Comparison of ENCODE assay signal across 13 cellular contexts in genomic region chr18:2590303-2590702, GRCh38. TPM values are rescaled to one million over a fixed set of nuclear protein-coding genes. Genes with fewer than 3 reads are reported as not detected.
DNase-seq lines count a peak whose midpoint lies in the region; ATAC-seq and TF ChIP-seq lines count a peak whose summit lies in the region.
"Had no signal": no experiment of that assay in that cellular context is flagged by ENCODE, and none has a peak within 500 bp of the region (broad histone marks: within the 10 kb centered on the region; RNA-seq: fewer than 3 reads in every experiment).

No MANE protein-coding gene starts in this region.

- H3K4me1 Mint-ChIP-seq in activated CD4-positive, alpha-beta T cell treated with anti-CD3 and anti-CD28 coated beads for 36 hours: peaks cover 48% of the 10 kb centered on the region
- H3K4me1 Mint-ChIP-seq in T-cell: peaks cover 53 to 60% (median 54%) of the 10 kb centered on the region in 3 donors
- peaks cover 9% of the 10 kb centered on the region for H3K4me1 Mint-ChIP-seq in glutamatergic neuron (ENCODE audit: low read depth, unreplicated experiment)
- peaks cover 18% of the 10 kb centered on the region for H3K4me1 Mint-ChIP-seq in stimulated activated effector memory CD8-positive, alpha-beta T cell treated with anti-CD3 and anti-CD28 coated beads, Interleukin-12 subunit alpha, Interleukin-12 subunit beta, amount 100 ng/mL, for 72 hours

- H3K27ac Mint-ChIP-seq in activated CD4-positive, alpha-beta T cell treated with anti-CD3 and anti-CD28 coated beads for 36 hours: peak overlapping the region; percentile 88
- H3K27ac Mint-ChIP-seq in T-cell (peak overlapping the region; percentile 94 to 96), glutamatergic neuron (ENCODE audit: unreplicated experiment) (peak overlapping the region; percentile 78)
- H3K27ac Mint-ChIP-seq in stimulated activated effector memory CD8-positive, alpha-beta T cell treated with anti-CD3 and anti-CD28 coated beads, Interleukin-12 subunit alpha, Interleukin-12 subunit beta, amount 100 ng/mL, for 72 hours: peak overlapping the region; percentile 84

- H3K27ac ChIP-seq in caudate nucleus (ENCODE audit: low read depth, low read length): no peak overlapping the region
- H3K27ac ChIP-seq: sigmoid colon, suprapubic skin had no signal

- no peak for ATAC-seq in activated CD4-positive, alpha-beta T cell treated with anti-CD3 and anti-CD28 coated beads for 36 hours
- ATAC-seq in T-cell (replicated peaks in 1 of 4) (peak; percentile 12 to 60 (median 41)), HG03521 (IDR thresholded peaks at IDR 0.05; ENCODE audit: unreplicated experiment) (no peak)
- no peak for ATAC-seq in stimulated activated effector memory CD8-positive, alpha-beta T cell treated with anti-CD3 and anti-CD28 coated beads, Interleukin-12 subunit alpha, Interleukin-12 subunit beta, amount 100 ng/mL, for 72 hours
- ATAC-seq: gastroesophageal sphincter had no signal

- peaks cover 71% of the 10 kb centered on the region for H3K36me3 Mint-ChIP-seq in activated CD4-positive, alpha-beta T cell treated with anti-CD3 and anti-CD28 coated beads for 36 hours (ENCODE audit: low read depth)
- peaks cover 3% of the 10 kb centered on the region for H3K36me3 Mint-ChIP-seq in T-cell
- H3K36me3 Mint-ChIP-seq in glutamatergic neuron (ENCODE audit: unreplicated experiment): no peaks in the 10 kb centered on the region
- peaks cover 73% of the 10 kb centered on the region for H3K36me3 Mint-ChIP-seq in stimulated activated effector memory CD8-positive, alpha-beta T cell treated with anti-CD3 and anti-CD28 coated beads, Interleukin-12 subunit alpha, Interleukin-12 subunit beta, amount 100 ng/mL, for 72 hours

- H3K4me3 Mint-ChIP-seq in activated CD4-positive, alpha-beta T cell treated with anti-CD3 and anti-CD28 coated beads for 36 hours: peak overlapping the region; percentile 7
- peak overlapping the region; percentile 56 to 82 (median 65) for H3K4me3 Mint-ChIP-seq in T-cell
- H3K4me3 Mint-ChIP-seq in glutamatergic neuron (ENCODE audit: unreplicated experiment): no peak overlapping the region
- peak overlapping the region; percentile 44 for H3K4me3 Mint-ChIP-seq in stimulated activated effector memory CD8-positive, alpha-beta T cell treated with anti-CD3 and anti-CD28 coated beads, Interleukin-12 subunit alpha, Interleukin-12 subunit beta, amount 100 ng/mL, for 72 hours

- CTCF ChIA-PET in activated CD4-positive, alpha-beta T cell treated with anti-CD3 and anti-CD28 coated beads for 36 hours (lab: Charles Lee): interaction anchor here (0.8 to 1.0 kb wide), 2 partner anchors 15 to 33 kb away, joined by 3 read pairs; no protein-coding TSS in a partner anchor
- CTCF ChIA-PET in T-cell (lab: Charles Lee): interaction anchor here in 1 of 2 donors (1.0 to 3.0 kb wide), 3 partner anchors 18 to 46 kb away, joined by 3 to 10 read pairs (median 3); no protein-coding TSS in a partner anchor

- intact Hi-C loops in activated CD4-positive, alpha-beta T cell treated with anti-CD3 and anti-CD28 coated beads for 36 hours (cut with DNase I, micrococcal nuclease): loop anchor here in 1 of 2 experiments (5.0 kb wide), 1 partner anchor 52 kb away; no protein-coding TSS in a partner anchor

- H3K9me3 Mint-ChIP-seq in activated CD4-positive, alpha-beta T cell treated with anti-CD3 and anti-CD28 coated beads for 36 hours (ENCODE audit: low read depth): peaks cover 1% of the 10 kb centered on the region
- H3K9me3 Mint-ChIP-seq in T-cell (no peaks in the 10 kb centered on the region), glutamatergic neuron (ENCODE audit: unreplicated experiment) (no peaks in the 10 kb centered on the region)
- H3K9me3 Mint-ChIP-seq in stimulated activated effector memory CD8-positive, alpha-beta T cell treated with anti-CD3 and anti-CD28 coated beads, Interleukin-12 subunit alpha, Interleukin-12 subunit beta, amount 100 ng/mL, for 72 hours: no peaks in the 10 kb centered on the region

- DNase-seq in activated CD4-positive, alpha-beta T cell treated with anti-CD3 and anti-CD28 coated beads for 36 hours: no peak
- no peak for DNase-seq in activated CD4-positive, alpha-beta T cell treated with anti-CD3 and anti-CD28 coated beads for 48 hours
- no peak for DNase-seq in T-cell
- DNase-seq in glutamatergic neuron: no peak
- no peak for DNase-seq in stimulated activated effector memory CD8-positive, alpha-beta T cell treated with anti-CD3 and anti-CD28 coated beads, Interleukin-12 subunit alpha, Interleukin-12 subunit beta, amount 100 ng/mL, for 72 hours (ENCODE audit: low spot score in 2 of 2)
- DNase-seq in NCI-H526 (lab: John Stamatoyannopoulos, UW): no peak
- DNase-seq in caudate nucleus (lab: John Stamatoyannopoulos, UW): no peak
- DNase-seq: effector CD4-positive, alpha-beta T cell; NCI-H446; sigmoid colon had no signal

- no peaks in the 10 kb centered on the region for H3K27me3 Mint-ChIP-seq in activated CD4-positive, alpha-beta T cell treated with anti-CD3 and anti-CD28 coated beads for 36 hours
- H3K27me3 Mint-ChIP-seq in T-cell: no peaks in the 10 kb centered on the region
- no peaks in the 10 kb centered on the region for H3K27me3 Mint-ChIP-seq in glutamatergic neuron (ENCODE audit: unreplicated experiment)

- TF ChIP-seq CTCF in glutamatergic neuron (IDR thresholded peaks at IDR 0.05; ENCODE audit: partially characterized antibody, unreplicated experiment): no peak

- POLR2A ChIA-PET in activated CD4-positive, alpha-beta T cell treated with anti-CD3 and anti-CD28 coated beads for 36 hours (lab: Charles Lee): no interaction called here
- POLR2A ChIA-PET in T-cell (lab: Charles Lee): interaction anchor here (0.6 to 1.8 kb wide), 3 partner anchors 47 to 138 kb away, joined by 3 to 7 read pairs (median 4); no protein-coding TSS in a partner anchor

RNA-seq across cellular contexts. Expression of gene NDC80, which starts 18.9 kb away (rescaled TPM):
- total RNA-seq in activated CD4-positive, alpha-beta T cell treated with anti-CD3 and anti-CD28 coated beads for 36 hours: 10 to 100 TPM; 84.7 to 88.5 TPM
- total RNA-seq in T-cell (1 to 10 TPM; 2.3 to 8.2 (median 3.3) TPM), glutamatergic neuron (ENCODE audit: unreplicated experiment) (7.7 TPM)

RNA-seq across cellular contexts. Expression of gene METTL4, which starts 19.0 kb away (rescaled TPM):
- 10 to 100 TPM; 12.8 to 22.0 TPM for total RNA-seq in activated CD4-positive, alpha-beta T cell treated with anti-CD3 and anti-CD28 coated beads for 36 hours
- total RNA-seq in T-cell: 10 to 100 TPM; 15.1 to 27.7 (median 21.4) TPM
- total RNA-seq in glutamatergic neuron (ENCODE audit: unreplicated experiment): 15.4 TPM

Comparison
In these comparisons a context has a peak if more than half of its experiments do, and no peak if none do; other contexts are left out.
1. ATAC-seq: peak in T-cell (4 of 4); none in activated CD4-positive, alpha-beta T cell treated with anti-CD3 and anti-CD28 coated beads for 36 hours (single experiment), stimulated activated effector memory CD8-positive, alpha-beta T cell treated with anti-CD3 and anti-CD28 coated beads, Interleukin-12 subunit alpha, Interleukin-12 subunit beta, amount 100 ng/mL, for 72 hours (single experiment) and HG03521 (single experiment).
2. Peak in every context shown above with its lines, with median percentiles within 50 percentile points of each other: H3K27ac Mint-ChIP-seq.